In genomic region chr11:66841861-66842260, GRCh38 we compare ENCODE assay signal across 9 cellular contexts. TPM values are rescaled to one million over a fixed set of nuclear protein-coding genes. Genes with fewer than 3 reads are reported as not detected.
DNase-seq lines count a peak whose midpoint lies in the region; ATAC-seq, FAIRE-seq and TF ChIP-seq lines count a peak whose summit lies in the region.
"Had no signal": no experiment of that assay in that cellular context is flagged by ENCODE, and none has a peak within 500 bp of the region (broad histone marks: within the 10 kb centered on the region; RNA-seq: fewer than 3 reads in every experiment).

No MANE protein-coding gene starts in this region.

- TF ChIP-seq POLR2A in Peyer's patch (IDR thresholded peaks at IDR 0.05), result no peak

- peak overlapping the region; percentile 92 for H3K4me3 Mint-ChIP-seq in progenitor cell of endocrine pancreas (ENCODE audit: low read depth)

- DNase-seq in Peyer's patch (peak in 1 of 3 donors; percentile 14), epithelial cell of prostate (ENCODE audit: low read depth, low spot score) (no peak), progenitor cell of endocrine pancreas (ENCODE audit: low spot score, unreplicated experiment) (no peak), hypothalamus (lab: John Stamatoyannopoulos, UW) (no peak), pancreas (no peak), KG1 (lab: John Stamatoyannopoulos, UW) (no peak)
- DNase-seq: NCI-H1930 had no signal

- intact Hi-C loops in pancreas (cut with DNase I), result loop anchor here in 1 of 3 donors (5.0 kb wide), 1 partner anchor 150 kb away; no protein-coding TSS in a partner anchor

- no peak overlapping the region for H3K27ac ChIP-seq in DOHH2 (ENCODE audit: low read depth, low read length)
- H3K27ac ChIP-seq in Peyer's patch, result peak overlapping the region in 1 of 4 donors; percentile 99
- peak overlapping the region; percentile 81 for H3K27ac ChIP-seq in epithelial cell of prostate
- H3K27ac ChIP-seq in pancreas, result no peak overlapping the region

- ATAC-seq in HG02678 (IDR thresholded peaks at IDR 0.05; ENCODE audit: unreplicated experiment) (no peak), pancreas (no peak)

- H3K27me3 Mint-ChIP-seq in progenitor cell of endocrine pancreas, result no peaks in the 10 kb centered on the region

- no peaks in the 10 kb centered on the region for H3K9me3 Mint-ChIP-seq in progenitor cell of endocrine pancreas (ENCODE audit: low read depth)

- H3K4me2 ChIP-seq in DOHH2 (ENCODE audit: low read length), result peak overlapping the region; percentile 95

- FAIRE-seq in pancreas (lab: Jason Lieb, UNC), result no peak

- H3K36me3 Mint-ChIP-seq in progenitor cell of endocrine pancreas (ENCODE audit: insufficient read depth), result peaks cover 6% of the 10 kb centered on the region

- H3K27me3 ChIP-seq in DOHH2 (ENCODE audit: control insufficient read depth, low read length) (no peaks in the 10 kb centered on the region), Peyer's patch (no peaks in the 10 kb centered on the region), pancreas (no peaks in the 10 kb centered on the region)

- H3K4me3 ChIP-seq in DOHH2 (ENCODE audit: low read length) (peak overlapping the region; percentile 80), Peyer's patch (peak overlapping the region in 3 of 4 donors; percentile 82 to 100 (median 89)), pancreas (peak overlapping the region in 2 of 4 donors; percentile 80 to 99)

- H3K9me3 ChIP-seq in DOHH2 (ENCODE audit: control insufficient read depth, insufficient read depth, low read length) (no peaks in the 10 kb centered on the region), Peyer's patch (no peaks in the 10 kb centered on the region), pancreas (no peaks in the 10 kb centered on the region)

- peaks cover 15% of the 10 kb centered on the region for H3K4me1 Mint-ChIP-seq in progenitor cell of endocrine pancreas (ENCODE audit: low read depth)

- peaks cover 12% of the 10 kb centered on the region; the same call in 1 of the 2 replicates for H3F3A ChIP-seq in DOHH2 (ENCODE audit: control insufficient read depth, insufficient read depth)

- H3K36me3 ChIP-seq in DOHH2 (ENCODE audit: control insufficient read depth, low read length), result peaks cover 69% of the 10 kb centered on the region
- H3K36me3 ChIP-seq in Peyer's patch, result peaks cover 0 to 29% (median 0%) of the 10 kb centered on the region in 3 donors
- peaks cover 0 to 17% (median 0%) of the 10 kb centered on the region in 3 donors for H3K36me3 ChIP-seq in pancreas

- no peaks in the 10 kb centered on the region for H3K9me2 ChIP-seq in DOHH2 (replicated peaks; ENCODE audit: control insufficient read depth, low read length)

- H3K27ac Mint-ChIP-seq in progenitor cell of endocrine pancreas, result peak overlapping the region; percentile 97

- TF ChIP-seq CTCF in DOHH2 (IDR thresholded peaks at IDR 0.05; ENCODE audit: low read depth, low read length, poor library complexity, severe bottlenecking) (no peak), Peyer's patch (IDR thresholded peaks at IDR 0.05) (no peak), progenitor cell of endocrine pancreas (IDR thresholded peaks at IDR 0.05; ENCODE audit: unreplicated experiment) (no peak), pancreas (IDR thresholded peaks at IDR 0.05) (no peak)

- H3K79me2 ChIP-seq in DOHH2 (ENCODE audit: control insufficient read depth, low read length), result peaks cover 67% of the 10 kb centered on the region

- peaks cover 2% of the 10 kb centered on the region; the same call in 1 of the 2 replicates for H4K20me1 ChIP-seq in DOHH2 (ENCODE audit: control insufficient read depth, insufficient read depth, low read depth, low read length)

- H3K4me1 ChIP-seq in DOHH2 (ENCODE audit: control insufficient read depth, low read length), result peaks cover 34% of the 10 kb centered on the region
- H3K4me1 ChIP-seq in Peyer's patch, result peaks cover 0 to 30% (median 17%) of the 10 kb centered on the region in 4 donors
- H3K4me1 ChIP-seq in pancreas, result peaks cover 7 to 18% (median 13%) of the 10 kb centered on the region in 3 donors

- WGBS in pancreas, 2 donors, result 78 to 86% methylated on average over 7 of the region's 7 CpGs

RNA-seq across cellular contexts. Expression of gene RCE1, which starts 1.4 kb away (rescaled TPM):
- total RNA-seq in Peyer's patch (10 to 100 TPM in 3 of 4 donors, 1 to 10 TPM in 1; 6.6 to 57.7 (median 38.0) TPM), progenitor cell of endocrine pancreas (32.7 and 33.3 TPM in 2 replicates), pancreas (10 to 100 TPM in 3 of 6 donors, 1 to 10 TPM in 3; 8.2 to 13.2 (median 9.4) TPM)
- polyA plus RNA-seq in pancreas, result 10 to 100 TPM; 10.1 to 19.0 TPM

RNA-seq across cellular contexts. Expression of gene LRFN4, which starts 15.0 kb away (rescaled TPM):
- 1 to 10 TPM; 2.5 to 9.0 (median 4.3) TPM for total RNA-seq in Peyer's patch
- 19.6 and 20.2 TPM in 2 replicates for total RNA-seq in progenitor cell of endocrine pancreas
- total RNA-seq in pancreas, result 1 to 10 TPM in 4 of 6 donors, under 1 TPM in 2; 0.51 to 7.8 (median 2.4) TPM
- 1 to 10 TPM; 3.9 to 6.9 TPM for polyA plus RNA-seq in pancreas
